Comparison of ENCODE assay signal across 12 cellular contexts in the genomic region with DNA sequence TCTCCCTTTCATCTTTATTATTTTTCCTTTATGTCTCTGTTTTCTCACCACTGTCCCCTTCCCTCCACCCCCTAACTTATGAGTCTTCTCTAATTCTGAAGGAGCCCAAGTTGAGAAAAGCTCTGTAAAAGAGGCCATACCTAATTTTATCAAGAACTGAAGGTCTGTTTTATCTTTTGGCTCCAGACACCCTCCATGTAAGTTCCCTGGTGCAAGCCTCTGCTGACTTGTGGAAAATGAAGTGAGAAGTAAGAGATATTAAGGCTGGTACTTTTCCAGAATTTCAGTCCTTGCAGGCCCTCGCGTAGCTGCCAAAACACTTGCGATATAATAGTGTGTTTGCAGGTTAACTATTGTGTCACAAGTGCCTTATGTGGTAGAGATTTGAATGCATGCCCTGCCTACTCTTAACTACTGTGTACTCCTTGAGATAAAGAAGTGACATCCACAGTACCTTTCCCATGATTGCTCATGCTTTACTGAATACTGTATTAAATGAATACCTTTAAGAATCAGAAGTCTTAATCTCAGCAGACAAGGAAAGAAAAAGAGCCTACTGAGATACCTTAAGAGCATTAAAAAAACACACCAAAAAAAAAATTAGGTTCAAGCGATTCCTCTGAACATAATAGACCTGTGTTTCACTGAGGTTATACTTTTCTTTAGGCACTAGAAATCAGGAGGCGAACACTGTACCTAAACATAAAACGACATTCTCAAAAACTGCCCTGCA.
DNase-seq lines count a peak whose midpoint lies in the region; ATAC-seq, FAIRE-seq and TF ChIP-seq lines count a peak whose summit lies in the region.
"Had no signal": no experiment of that assay in that cellular context is flagged by ENCODE, and none has a peak within 500 bp of the region (broad histone marks: within the 10 kb centered on the region; RNA-seq: fewer than 3 reads in every experiment).

No MANE protein-coding gene starts in this region.

- no peaks in the 10 kb centered on the region for H3K36me3 ChIP-seq in suprapubic skin
- H3K36me3 ChIP-seq: SJSA1 had no signal

- H3K4me3 ChIP-seq in right cardiac atrium (ENCODE audit: low read length) = peak overlapping the region; percentile 36
- H3K4me3 ChIP-seq in WI38 (ENCODE audit: low read depth, low read length) = peak overlapping the region; percentile 44
- H3K4me3 ChIP-seq in suprapubic skin = peak overlapping the region; percentile 37

- H3K27me3 Mint-ChIP-seq in glutamatergic neuron (ENCODE audit: unreplicated experiment) = peaks cover 10% of the 10 kb centered on the region

- peak overlapping the region; percentile 98 for H3K4me3 Mint-ChIP-seq in glutamatergic neuron (ENCODE audit: unreplicated experiment)

- TF ChIP-seq POLR2A in suprapubic skin (IDR thresholded peaks at IDR 0.05) = no peak

- DNase-seq in right cardiac atrium = no peak
- no peak for DNase-seq in Right ventricle myocardium inferior (ENCODE audit: missing footprints)
- no peak for DNase-seq in glutamatergic neuron
- DNase-seq in suprapubic skin (ENCODE audit: low spot score in 2 of 2) = no peak
- DNase-seq in GM19239 (ENCODE audit: insufficient read length, low spot score) = no peak
- DNase-seq: CD4-positive, alpha-beta memory T cell; cortex of kidney; GOT3 had no signal

- TF ChIP-seq CTCF in WI38 (IDR thresholded peaks at IDR 0.05; ENCODE audit: low read depth, low read length) (no peak), glutamatergic neuron (IDR thresholded peaks at IDR 0.05; ENCODE audit: partially characterized antibody, unreplicated experiment) (no peak), suprapubic skin (IDR thresholded peaks at IDR 0.05) (no peak)

- no peaks in the 10 kb centered on the region for H3K9me3 ChIP-seq in right cardiac atrium (ENCODE audit: control insufficient read depth, low read length)
- no peaks in the 10 kb centered on the region for H3K9me3 ChIP-seq in suprapubic skin
- H3K9me3 ChIP-seq: SJSA1 had no signal

- no peaks in the 10 kb centered on the region for H3K4me1 ChIP-seq in right cardiac atrium (ENCODE audit: control insufficient read depth, insufficient read depth, low read length)
- peaks cover 17% of the 10 kb centered on the region for H3K4me1 ChIP-seq in suprapubic skin
- H3K4me1 ChIP-seq: SJSA1 had no signal

- H3K27ac ChIP-seq in right cardiac atrium (ENCODE audit: low read length) (no peak overlapping the region), suprapubic skin (no peak overlapping the region)
- H3K27ac ChIP-seq: SJSA1 had no signal

- no peak for TF ChIP-seq EP300 in suprapubic skin (IDR thresholded peaks at IDR 0.05)

- H3K9me3 Mint-ChIP-seq in glutamatergic neuron (ENCODE audit: unreplicated experiment) = peaks cover 7% of the 10 kb centered on the region

- intact Hi-C loops in right cardiac atrium (cut with DNase I) = no loop called here
- intact Hi-C loops in Right ventricle myocardium inferior (cut with DNase I) = no loop called here

- no peak for FAIRE-seq in GM19239 (lab: Jason Lieb, UNC)

- no peak for ATAC-seq in right cardiac atrium
- ATAC-seq in Right ventricle myocardium inferior = no peak
- no peak for ATAC-seq in HG03025 (IDR thresholded peaks at IDR 0.05; ENCODE audit: low FRiP score, unreplicated experiment)
- ATAC-seq in HG02759 (IDR thresholded peaks at IDR 0.05; ENCODE audit: unreplicated experiment) = no peak

- no peaks in the 10 kb centered on the region for H3K27me3 ChIP-seq in right cardiac atrium (ENCODE audit: control insufficient read depth, insufficient read depth)
- H3K27me3 ChIP-seq in suprapubic skin = peaks cover 53% of the 10 kb centered on the region
- H3K27me3 ChIP-seq: SJSA1 had no signal

- 34% methylated on average over 6 of the region's 6 CpGs for WGBS in right cardiac atrium
- WGBS in suprapubic skin = 45% methylated on average over 6 of the region's 6 CpGs

- no peaks in the 10 kb centered on the region for H3K36me3 Mint-ChIP-seq in glutamatergic neuron (ENCODE audit: unreplicated experiment)
- H3K36me3 Mint-ChIP-seq: CD4-positive, alpha-beta memory T cell had no signal

- no peak overlapping the region for H3K27ac Mint-ChIP-seq in glutamatergic neuron (ENCODE audit: unreplicated experiment)

- peaks cover 5% of the 10 kb centered on the region for H3K4me1 Mint-ChIP-seq in glutamatergic neuron (ENCODE audit: low read depth, unreplicated experiment)
